In the genomic region with DNA sequence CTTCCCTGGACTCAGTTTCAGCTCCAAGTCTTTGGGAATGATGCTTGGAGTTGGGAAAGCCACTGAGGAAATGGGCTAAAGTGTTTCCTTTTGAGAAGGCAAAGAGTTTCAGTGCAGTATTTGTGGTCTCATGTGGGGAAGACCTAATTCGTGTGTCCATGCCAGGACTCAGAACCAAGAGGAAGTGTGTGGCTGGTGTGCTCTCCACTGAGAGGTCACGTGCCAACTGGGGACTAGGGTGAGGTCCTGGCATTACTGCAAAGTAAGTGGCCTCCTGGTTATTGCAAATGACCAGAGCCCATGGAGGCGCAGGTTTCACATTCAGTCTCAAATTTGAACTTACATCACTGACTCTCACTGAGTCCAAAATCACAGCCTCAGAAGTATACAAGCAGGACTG, we compare ENCODE assay signal across 19 cellular contexts. TPM values are rescaled to one million over a fixed set of nuclear protein-coding genes. Genes with fewer than 3 reads are reported as not detected.
"Had no signal": no experiment of that assay in that cellular context is flagged by ENCODE, and none has a peak within 500 bp of the region (broad histone marks: within the 10 kb centered on the region; RNA-seq: fewer than 3 reads in every experiment).

No MANE protein-coding gene starts in this region.

- H3K36me3 ChIP-seq: ascending aorta, breast epithelium, right atrium auricular region, upper lobe of left lung had no signal

- H3K9me3 Mint-ChIP-seq: dendritic cell treated with granulocyte-macrophage colony-stimulating factor and Interleukin-4, amounts not matched to agents 40 ng/mL and 50 ng/mL, for 4 days; nephron had no signal

- H3K9me3 ChIP-seq: ascending aorta, breast epithelium, right atrium auricular region, upper lobe of left lung had no signal

- ATAC-seq: activated T-helper 17 cell treated with anti-CD3 and anti-CD28 coated beads, Interleukin-2, amount 50 U/mL, for 72 hours; effector memory CD8-positive, alpha-beta T cell; stimulated activated naive CD8-positive, alpha-beta T cell treated with anti-CD3 and anti-CD28 coated beads, Interleukin-15, amount 100 ng/mL, for 72 hours had no signal

- H3K4me3 ChIP-seq: ascending aorta, breast epithelium, right atrium auricular region, upper lobe of left lung had no signal

- H3K4me1 Mint-ChIP-seq: activated T-helper 17 cell treated with anti-CD3 and anti-CD28 coated beads, Interleukin-2, amount 50 U/mL, for 72 hours; nephron; stimulated activated naive CD8-positive, alpha-beta T cell treated with anti-CD3 and anti-CD28 coated beads, Interleukin-15, amount 100 ng/mL, for 72 hours had no signal

- H3K27ac Mint-ChIP-seq: activated T-helper 17 cell treated with anti-CD3 and anti-CD28 coated beads, Interleukin-2, amount 50 U/mL, for 72 hours; dendritic cell treated with granulocyte-macrophage colony-stimulating factor and Interleukin-4, amounts not matched to agents 40 ng/mL and 50 ng/mL, for 4 days; effector memory CD8-positive, alpha-beta T cell; nephron; progenitor cell of endocrine pancreas had no signal

- H3K27me3 ChIP-seq: ascending aorta, breast epithelium, right atrium auricular region, upper lobe of left lung had no signal

- H3K27ac ChIP-seq: ascending aorta, breast epithelium, epithelial cell of prostate, right atrium auricular region, upper lobe of left lung had no signal

- H3K4me1 ChIP-seq: ascending aorta, breast epithelium, right atrium auricular region, upper lobe of left lung had no signal

- DNase-seq: activated CD4-positive, alpha-beta T cell treated with anti-CD3 and anti-CD28 coated beads, Interleukin-2, amount 50 U/mL, for 48 hours; activated naive CD4-positive, alpha-beta T cell treated with Interleukin-2 at 50 U/mL for 16 hours; effector memory CD8-positive, alpha-beta T cell; foreskin melanocyte; stimulated activated CD4-positive, alpha-beta T cell treated with anti-CD3 and anti-CD28 coated beads, Interleukin-4, amount 100 ng/mL, for 24 hours; stimulated activated CD8-positive, alpha-beta memory T cell treated with anti-CD3 and anti-CD28 coated beads, Interleukin-4, amount 100 ng/mL, for 48 hours; stimulated activated naive CD8-positive, alpha-beta T cell treated with anti-CD3 and anti-CD28 coated beads, Interleukin-15, amount 100 ng/mL, for 72 hours; T-helper 9 cell; upper lobe of left lung had no signal

- H3K4me3 Mint-ChIP-seq: activated T-helper 17 cell treated with anti-CD3 and anti-CD28 coated beads, Interleukin-2, amount 50 U/mL, for 72 hours; dendritic cell treated with granulocyte-macrophage colony-stimulating factor and Interleukin-4, amounts not matched to agents 40 ng/mL and 50 ng/mL, for 4 days; effector memory CD8-positive, alpha-beta T cell; nephron; stimulated activated naive CD8-positive, alpha-beta T cell treated with anti-CD3 and anti-CD28 coated beads, Interleukin-15, amount 100 ng/mL, for 72 hours had no signal

- H3K27me3 Mint-ChIP-seq: activated T-helper 17 cell treated with anti-CD3 and anti-CD28 coated beads, Interleukin-2, amount 50 U/mL, for 72 hours; effector memory CD8-positive, alpha-beta T cell had no signal

RNA-seq across cellular contexts. Expression of gene ITPRID1, which starts 48.6 kb away (rescaled TPM):
- total RNA-seq: activated T-helper 17 cell treated with anti-CD3 and anti-CD28 coated beads, Interleukin-2, amount 50 U/mL, for 72 hours; ascending aorta; fibroblast of lung; omental fat pad; right atrium auricular region had no signal
- polyA plus RNA-seq: fibroblast of lung had no signal
